Comparison of ENCODE assay signal across 1 cellular context in genomic region chr14:27026097-27026496, GRCh38.
TF ChIP-seq lines count a peak whose summit lies in the region.

No MANE protein-coding gene starts in this region.

TF ChIP-seq in H1, 55 proteins besides CTCF, POLR2A, EP300 and RAD21 (continued from another document):
- TF ChIP-seq CHD1 (IDR thresholded peaks at IDR 0.05; ENCODE audit: low read depth, low read length) (no peak), CHD7 (IDR thresholded peaks at IDR 0.05; ENCODE audit: insufficient replicate concordance, low read length) (no peak), RXRA (IDR thresholded peaks at IDR 0.05; ENCODE audit: insufficient read depth, low read depth, low read length) (no peak), SIRT6 (IDR thresholded peaks at IDR 0.05; ENCODE audit: low read length) (no peak), BACH1 (IDR thresholded peaks at IDR 0.05; ENCODE audit: low read length) (no peak), MAFK (IDR thresholded peaks at IDR 0.05; ENCODE audit: low read depth, low read length) (no peak), SP1 (IDR thresholded peaks at IDR 0.05; ENCODE audit: low read depth, low read length) (no peak), RBBP5 (IDR thresholded peaks at IDR 0.05; ENCODE audit: borderline replicate concordance, low read depth, low read length) (no peak), MAX (IDR thresholded peaks at IDR 0.05) (no peak), CTBP2 (IDR thresholded peaks at IDR 0.05; ENCODE audit: borderline replicate concordance, insufficient read depth, insufficient read length, low read length) (no peak), TAF7 (optimal IDR thresholded peaks at IDR 0.05; ENCODE audit: borderline replicate concordance, low read depth, low read length) (no peak)
